ENCODE assay signal across 8 cellular contexts in the genomic region with DNA sequence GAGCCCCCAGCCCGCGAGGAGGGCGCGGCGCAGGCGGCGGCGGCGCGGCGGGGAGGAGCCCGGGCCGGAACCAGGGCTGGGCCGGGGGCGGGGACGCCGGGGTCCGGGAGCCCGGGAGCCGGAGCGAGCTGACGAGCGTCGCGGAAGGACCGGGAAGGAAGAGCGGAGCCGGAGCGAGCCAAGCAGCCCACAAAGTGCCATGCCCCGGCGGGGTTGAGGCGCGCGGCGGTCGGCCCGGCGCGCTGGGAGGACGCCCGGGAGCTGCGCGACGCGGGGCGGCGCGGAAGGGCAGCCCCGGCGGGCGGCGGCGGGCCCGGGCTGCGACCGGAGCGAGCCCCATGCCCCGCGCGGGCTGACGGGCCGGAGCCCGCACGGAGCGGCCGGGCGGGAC. TPM values are rescaled to one million over a fixed set of nuclear protein-coding genes. Genes with fewer than 3 reads are reported as not detected.
DNase-seq lines count a peak whose midpoint lies in the region; ATAC-seq, FAIRE-seq and TF ChIP-seq lines count a peak whose summit lies in the region.

No MANE protein-coding gene starts in this region.

- H3K4me1 ChIP-seq in DOHH2 (ENCODE audit: control insufficient read depth, low read length) (peaks cover 26% of the 10 kb centered on the region), right cardiac atrium (ENCODE audit: control insufficient read depth, insufficient read depth, low read length) (peaks cover 16% of the 10 kb centered on the region)

- WGBS in right cardiac atrium, result under 1% methylated on average over 67 of the region's 67 CpGs

- H3K36me3 Mint-ChIP-seq in activated T-cell treated with anti-CD3 and anti-CD28 coated beads, Interleukin-2, amount 50 U/mL, for 4 hours (ENCODE audit: insufficient read depth), result peaks cover 5% of the 10 kb centered on the region

- no peaks in the 10 kb centered on the region for H3K9me3 ChIP-seq in DOHH2 (ENCODE audit: control insufficient read depth, insufficient read depth, low read length)
- H3K9me3 ChIP-seq in right cardiac atrium (ENCODE audit: control insufficient read depth, low read length), result no peaks in the 10 kb centered on the region

- H3K4me1 Mint-ChIP-seq in activated T-cell treated with anti-CD3 and anti-CD28 coated beads, Interleukin-2, amount 50 U/mL, for 4 hours (ENCODE audit: low read depth), result peaks cover 22% of the 10 kb centered on the region

- no peak overlapping the region for H3K27ac ChIP-seq in DOHH2 (ENCODE audit: low read depth, low read length)
- H3K27ac ChIP-seq in right cardiac atrium (ENCODE audit: low read length), result peak overlapping the region; percentile 49

- H3K4me3 ChIP-seq in DOHH2 (ENCODE audit: low read length) (peak overlapping the region; percentile 92), right cardiac atrium (ENCODE audit: low read length) (peak overlapping the region; percentile 98)

- H3K9me2 ChIP-seq in DOHH2 (replicated peaks; ENCODE audit: control insufficient read depth, low read length), result no peaks in the 10 kb centered on the region

- TF ChIP-seq POLR2A in GM12892 (IDR thresholded peaks at IDR 0.05; ENCODE audit: low read depth, low read length), result no peak

- H3K27me3 ChIP-seq in DOHH2 (ENCODE audit: control insufficient read depth, low read length), result peaks cover 13% of the 10 kb centered on the region
- H3K27me3 ChIP-seq in right cardiac atrium (ENCODE audit: control insufficient read depth, insufficient read depth), result no peaks in the 10 kb centered on the region

- H3K27me3 Mint-ChIP-seq in activated T-cell treated with anti-CD3 and anti-CD28 coated beads, Interleukin-2, amount 50 U/mL, for 4 hours (ENCODE audit: low read depth), result peaks cover 2% of the 10 kb centered on the region

- H3K79me2 ChIP-seq in DOHH2 (ENCODE audit: control insufficient read depth, low read length), result peaks cover 45% of the 10 kb centered on the region

- H3K9me3 Mint-ChIP-seq in activated T-cell treated with anti-CD3 and anti-CD28 coated beads, Interleukin-2, amount 50 U/mL, for 4 hours, result no peaks in the 10 kb centered on the region

- H3K4me2 ChIP-seq in DOHH2 (ENCODE audit: low read length), result peak overlapping the region; percentile 98

- peaks cover 14% of the 10 kb centered on the region; the same call in 1 of the 2 replicates for H3K36me3 ChIP-seq in DOHH2 (ENCODE audit: control insufficient read depth, low read length)

- H4K20me1 ChIP-seq in DOHH2 (ENCODE audit: control insufficient read depth, insufficient read depth, low read depth, low read length), result peaks cover 25% of the 10 kb centered on the region

- intact Hi-C loops in right cardiac atrium (cut with DNase I), result no loop called here

- ATAC-seq in GM19463 (IDR thresholded peaks at IDR 0.05; ENCODE audit: unreplicated experiment) (peak; percentile 32), HG03460 (IDR thresholded peaks at IDR 0.05; ENCODE audit: unreplicated experiment) (peak; percentile 27), right cardiac atrium (peak in 1 of 2 donors; percentile 2)
- ATAC-seq in activated T-cell treated with anti-CD3 and anti-CD28 coated beads, Interleukin-2, amount 50 U/mL, for 4 hours, result peak; percentile 64 to 72

- no peak for DNase-seq in activated T-cell treated with anti-CD3 and anti-CD28 coated beads, Interleukin-2, amount 50 U/mL, for 4 hours
- no peak for DNase-seq in right cardiac atrium
- DNase-seq in stimulated activated CD4-positive, alpha-beta T cell treated with anti-CD3 and anti-CD28 coated beads, Interleukin-12 subunit alpha, Interleukin-12 subunit beta, amount 100 ng/mL, for 4 hours, result peak; percentile 60
- no peak for DNase-seq in GDM1 (lab: John Stamatoyannopoulos, UW)
- no peak for DNase-seq in GM12892 (ENCODE audit: insufficient read length)

- 0 out of 2 replicates have a peak, but pooled peaks cover 2% of the 10 kb centered on the region for H3F3A ChIP-seq in DOHH2 (ENCODE audit: control insufficient read depth, insufficient read depth)

- no peak for FAIRE-seq in GM12892 (lab: Jason Lieb, UNC)

- H3K4me3 Mint-ChIP-seq in activated T-cell treated with anti-CD3 and anti-CD28 coated beads, Interleukin-2, amount 50 U/mL, for 4 hours, result no peak overlapping the region

- no peak for TF ChIP-seq CTCF in DOHH2 (IDR thresholded peaks at IDR 0.05; ENCODE audit: low read depth, low read length, poor library complexity, severe bottlenecking)

RNA-seq across cellular contexts. Expression of a gene that starts 0.3 kb away (rescaled TPM):
- total RNA-seq in activated T-cell treated with anti-CD3 and anti-CD28 coated beads, Interleukin-2, amount 50 U/mL, for 4 hours, result 10 to 100 TPM; 23.0 to 38.6 (median 28.2) TPM
- 10 to 100 TPM; 21.7 to 22.5 (median 22.1) TPM for total RNA-seq in right cardiac atrium
- polyA plus RNA-seq in right cardiac atrium, result 15.3 TPM
- 8.3 TPM for polyA plus RNA-seq in GM12892 (2012; ENCODE audit: missing spikeins)
